ENCODE assay signal across 20 cellular contexts in the genomic region with DNA sequence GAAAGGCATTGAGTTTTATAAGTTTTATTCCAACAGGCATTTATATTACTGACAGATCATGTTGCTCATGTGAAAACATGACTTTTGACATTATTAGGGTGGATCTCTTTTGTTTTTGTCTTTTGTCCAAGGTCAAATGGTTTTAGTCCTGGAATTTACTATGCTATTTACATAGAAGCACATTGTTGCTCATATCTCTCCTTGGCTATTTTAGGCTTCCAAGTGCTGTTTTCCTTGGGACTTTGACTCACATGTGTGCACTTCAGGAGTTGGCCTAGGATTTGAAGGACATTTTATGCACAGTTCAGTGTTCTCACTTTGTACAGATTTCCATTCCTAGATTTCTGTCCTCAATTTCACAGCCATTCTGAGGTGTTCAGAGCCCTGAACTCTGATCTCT.
"Had no signal": no experiment of that assay in that cellular context is flagged by ENCODE, and none has a peak within 500 bp of the region (broad histone marks: within the 10 kb centered on the region; RNA-seq: fewer than 3 reads in every experiment).

No MANE protein-coding gene starts in this region.

- H3K36me3 Mint-ChIP-seq: immature natural killer cell; natural killer cell treated with Interleukin-12 subunit alpha and Interleukin-12 subunit beta and Interleukin-15 and Interleukin-18, amount 100 ng/mL, for 72 hours; neural progenitor cell; stimulated activated memory B cell treated with anti-CD40 and anti-IgM and Interleukin-4, amounts not matched to agents 10 μg/mL and 1 μg/mL and 100 μg/mL, for 72 hours had no signal

- H3K9ac ChIP-seq: neural progenitor cell had no signal

- ATAC-seq: effector memory CD8-positive, alpha-beta T cell; left cardiac atrium; natural killer cell treated with Interleukin-12 subunit alpha and Interleukin-12 subunit beta and Interleukin-15 and Interleukin-18, amount 100 ng/mL, for 72 hours; stimulated activated memory B cell treated with anti-CD40 and anti-IgM and Interleukin-4, amounts not matched to agents 10 μg/mL and 1 μg/mL and 100 μg/mL, for 72 hours; upper lobe of right lung had no signal

- H3K4me3 ChIP-seq: esophagus muscularis mucosa, neural progenitor cell, ovary, right atrium auricular region, testis, tibial nerve, upper lobe of right lung had no signal

- H3K27me3 ChIP-seq: esophagus muscularis mucosa, neural progenitor cell, ovary, right atrium auricular region, testis, tibial nerve, upper lobe of right lung had no signal

- H3K36me3 ChIP-seq: esophagus muscularis mucosa, neural progenitor cell, ovary, right atrium auricular region, tibial nerve, upper lobe of right lung had no signal

- H3K4me2 ChIP-seq: neural progenitor cell had no signal

- H3K9me3 ChIP-seq: esophagus muscularis mucosa, ovary, right atrium auricular region, testis, tibial nerve, upper lobe of right lung had no signal

- H3K27ac ChIP-seq: epithelial cell of prostate, esophagus muscularis mucosa, neural progenitor cell, ovary, right atrium auricular region, testis, tibial nerve, upper lobe of right lung had no signal

- H3K4me1 ChIP-seq: esophagus muscularis mucosa, neural progenitor cell, right atrium auricular region, tibial nerve, upper lobe of right lung had no signal

- DNase-seq: cortex of kidney; effector memory CD8-positive, alpha-beta T cell; foreskin fibroblast; immature natural killer cell; left cardiac atrium; nucleus accumbens; ovary; stimulated activated CD4-positive, alpha-beta T cell treated with anti-CD3 and anti-CD28 coated beads, Interleukin-15, amount 100 ng/mL, for 24 hours; stimulated activated CD4-positive, alpha-beta T cell treated with anti-CD3 and anti-CD28 coated beads, Interleukin-1b, Interleukin-23, amount 100 ng/mL, for 48 hours; stimulated activated CD4-positive, alpha-beta T cell treated with anti-CD3 and anti-CD28 coated beads, Interleukin-4, amount 100 ng/mL, for 24 hours; testis; upper lobe of right lung had no signal

- H3K27ac Mint-ChIP-seq: effector memory CD8-positive, alpha-beta T cell; immature natural killer cell; natural killer cell treated with Interleukin-12 subunit alpha and Interleukin-12 subunit beta and Interleukin-15 and Interleukin-18, amount 100 ng/mL, for 72 hours; neural progenitor cell; stimulated activated memory B cell treated with anti-CD40 and anti-IgM and Interleukin-4, amounts not matched to agents 10 μg/mL and 1 μg/mL and 100 μg/mL, for 72 hours; stimulated activated naive CD8-positive, alpha-beta T cell treated with anti-CD3 and anti-CD28 coated beads, Interleukin-15, Interleukin-2, amounts not matched to agents 100 ng/mL and 50 ng/mL, for 24 hours had no signal

- H2AFZ ChIP-seq: neural progenitor cell had no signal

- H3K9me3 Mint-ChIP-seq: stimulated activated memory B cell treated with anti-CD40 and anti-IgM and Interleukin-4, amounts not matched to agents 10 μg/mL and 1 μg/mL and 100 μg/mL, for 72 hours; stimulated activated naive CD8-positive, alpha-beta T cell treated with anti-CD3 and anti-CD28 coated beads, Interleukin-15, Interleukin-2, amounts not matched to agents 100 ng/mL and 50 ng/mL, for 24 hours had no signal
